Comparison of ENCODE assay signal across 9 cellular contexts in genomic region chr16:87541004-87541881, GRCh38. TPM values are rescaled to one million over a fixed set of nuclear protein-coding genes. Genes with fewer than 3 reads are reported as not detected.
DNase-seq lines count a peak whose midpoint lies in the region; ATAC-seq and TF ChIP-seq lines count a peak whose summit lies in the region.
"Had no signal": no experiment of that assay in that cellular context is flagged by ENCODE, and none has a peak within 500 bp of the region (broad histone marks: within the 10 kb centered on the region; RNA-seq: fewer than 3 reads in every experiment).

No MANE protein-coding gene starts in this region.

- TF ChIP-seq CTCF in astrocyte of the spinal cord (IDR thresholded peaks at IDR 0.05; ENCODE audit: low read depth, low read length) (no peak), smooth muscle cell (IDR thresholded peaks at IDR 0.05; ENCODE audit: borderline replicate concordance, insufficient read depth, poor library complexity, severe bottlenecking) (no peak)

- H3K27me3 ChIP-seq in smooth muscle cell (ENCODE audit: low read depth), result no peaks in the 10 kb centered on the region

- no peaks in the 10 kb centered on the region for H3K4me1 ChIP-seq in smooth muscle cell (ENCODE audit: low read depth)

- H3K4me3 ChIP-seq in astrocyte of the spinal cord (ENCODE audit: low read depth, low read length), result peak overlapping the region; percentile 10
- H3K4me3 ChIP-seq in smooth muscle cell, result peak overlapping the region; percentile 12

- POLR2A ChIA-PET in HEK293T (lab: Yijun Ruan, JAX), result no interaction called here

- CTCF ChIA-PET in HEK293T (lab: Yijun Ruan, JAX), result no interaction called here

- peak overlapping the region; percentile 63 for H3K9ac ChIP-seq in smooth muscle cell (ENCODE audit: low read depth)

- no peaks in the 10 kb centered on the region for H3K9me3 ChIP-seq in smooth muscle cell (replicated peaks; ENCODE audit: low read depth)

- no peaks in the 10 kb centered on the region for H4K20me1 ChIP-seq in smooth muscle cell (ENCODE audit: low read depth)

- H3K36me3 ChIP-seq in smooth muscle cell (ENCODE audit: low read depth), result no peaks in the 10 kb centered on the region

- H3K4me2 ChIP-seq in smooth muscle cell, result peak overlapping the region; percentile 70

- H3F3A ChIP-seq in smooth muscle cell (ENCODE audit: low read depth), result no peaks in the 10 kb centered on the region

- in situ Hi-C loops in astrocyte of the spinal cord (cut with HindIII; ENCODE audit: low sequenced_read_pairs), result no loop called here

- H3K79me2 ChIP-seq in smooth muscle cell (ENCODE audit: low read depth), result no peaks in the 10 kb centered on the region

- H2AFZ ChIP-seq in smooth muscle cell (ENCODE audit: low read depth), result no peak overlapping the region

- peak overlapping the region; percentile 92 for H3K27ac ChIP-seq in smooth muscle cell (ENCODE audit: low read depth)

- DNase-seq in HEK293T (ENCODE audit: extremely low spot score) (peak; percentile 43), astrocyte of the spinal cord (ENCODE audit: low read depth, low spot score) (peak; percentile 87), iPS-NIHi11 (ENCODE audit: low spot score) (peak; percentile 45), smooth muscle cell (lab: John Stamatoyannopoulos, UW; ENCODE audit: unreplicated experiment) (peak; percentile 5), DMS114 treated with DMSO at 0.1 percent for 48 hours (lab: John Stamatoyannopoulos, UW; ENCODE audit: unreplicated experiment) (no peak), cortex of kidney (lab: John Stamatoyannopoulos, UW) (no peak)
- DNase-seq in activated CD4-positive, alpha-beta T cell treated with anti-CD3 and anti-CD28 coated beads for 4 hours, result no peak
- DNase-seq: NCI-H187 treated with DMSO at 0.1 percent for 48 hours had no signal

- WGBS in smooth muscle cell (ENCODE audit: low lambda C conversion rate), result 48% methylated on average over 38 of the region's 38 CpGs

- no peak for ATAC-seq in HG03045 (IDR thresholded peaks at IDR 0.05; ENCODE audit: unreplicated experiment)

TF ChIP-seq in HEK293T, 16 proteins besides CTCF, POLR2A, EP300 and RAD21:
- TF ChIP-seq CTBP1 (IDR thresholded peaks at IDR 0.05; ENCODE audit: borderline replicate concordance) (no peak), LEF1 (IDR thresholded peaks at IDR 0.05; ENCODE audit: borderline replicate concordance) (no peak), TARDBP (IDR thresholded peaks at IDR 0.05) (no peak), ARNT (IDR thresholded peaks at IDR 0.05) (no peak), PKNOX1 (IDR thresholded peaks at IDR 0.05) (no peak), FOXK2 (IDR thresholded peaks at IDR 0.05) (no peak), NFRKB (IDR thresholded peaks at IDR 0.05) (no peak), SUZ12 (IDR thresholded peaks at IDR 0.05) (no peak), L3MBTL2 (conservative IDR thresholded peaks at IDR 0.05) (no peak)

RNA-seq across cellular contexts. Expression of gene ZCCHC14, which starts 48.4 kb away (rescaled TPM):
- total RNA-seq in smooth muscle cell, result 8.3 and 8.5 TPM in 2 replicates
- polyA plus RNA-seq in smooth muscle cell, result 4.6 and 4.8 TPM in 2 replicates

Comparison
In these comparisons a context has a peak if more than half of its experiments do, and no peak if none do; other contexts are left out.
1. DNase-seq: peak in HEK293T (single experiment), astrocyte of the spinal cord (single experiment), iPS-NIHi11 (single experiment) and smooth muscle cell (single experiment); none in DMS114 treated with DMSO at 0.1 percent for 48 hours (single experiment), activated CD4-positive, alpha-beta T cell treated with anti-CD3 and anti-CD28 coated beads for 4 hours (0 of 2) and cortex of kidney (single experiment).